ENCODE assay signal across 21 cellular contexts in genomic region chr7:87528733-87529132, GRCh38. TPM values are rescaled to one million over a fixed set of nuclear protein-coding genes. Genes with fewer than 3 reads are reported as not detected.
"Had no signal": no experiment of that assay in that cellular context is flagged by ENCODE, and none has a peak within 500 bp of the region (broad histone marks: within the 10 kb centered on the region; RNA-seq: fewer than 3 reads in every experiment).

No MANE protein-coding gene starts in this region.

- H3K4me1 ChIP-seq: foreskin keratinocyte, stomach, transverse colon had no signal

- H3K4me3 ChIP-seq: mucosa of descending colon, stomach, thoracic aorta, transverse colon had no signal

- H3K27ac ChIP-seq: foreskin keratinocyte, neutrophil, stomach, thoracic aorta, transverse colon had no signal

- H3K9me3 ChIP-seq: mucosa of descending colon, neutrophil, stomach, thoracic aorta, transverse colon had no signal

- ATAC-seq: foreskin keratinocyte; mucosa of descending colon; naive thymus-derived CD8-positive, alpha-beta T cell; right cardiac atrium; stimulated activated memory B cell treated with anti-CD40 and anti-IgM and Interleukin-4, amounts not matched to agents 10 μg/mL and 1 μg/mL and 100 μg/mL, for 72 hours had no signal

- DNase-seq: cerebellar nuclear complex; dermis blood vessel endothelial cell; effector CD4-positive, alpha-beta T cell; endodermal cell; erythroblast; foreskin keratinocyte; mammary epithelial cell; mucosa of descending colon; naive thymus-derived CD8-positive, alpha-beta T cell; right cardiac atrium; stimulated activated CD4-positive, alpha-beta T cell treated with anti-CD3 and anti-CD28 coated beads, Interleukin-4, amount 100 ng/mL, for 1 hour; stimulated activated CD8-positive, alpha-beta memory T cell treated with anti-CD3 and anti-CD28 coated beads, Interleukin-4, amount 100 ng/mL, for 48 hours; stomach; substantia nigra; transverse colon had no signal

- H3K27me3 ChIP-seq: foreskin keratinocyte, neutrophil, stomach, transverse colon had no signal

- H3K36me3 ChIP-seq: neutrophil, stomach, thoracic aorta, transverse colon had no signal

- FAIRE-seq: colon, endothelial cell of umbilical vein had no signal

RNA-seq across cellular contexts. Expression of gene ABCB4, which starts 53.3 kb away (rescaled TPM):
- total RNA-seq: foreskin keratinocyte, mammary epithelial cell had no signal
- polyA plus RNA-seq: neural cell had no signal
